35 cellular contexts compared by ENCODE assay signal in the genomic region with DNA sequence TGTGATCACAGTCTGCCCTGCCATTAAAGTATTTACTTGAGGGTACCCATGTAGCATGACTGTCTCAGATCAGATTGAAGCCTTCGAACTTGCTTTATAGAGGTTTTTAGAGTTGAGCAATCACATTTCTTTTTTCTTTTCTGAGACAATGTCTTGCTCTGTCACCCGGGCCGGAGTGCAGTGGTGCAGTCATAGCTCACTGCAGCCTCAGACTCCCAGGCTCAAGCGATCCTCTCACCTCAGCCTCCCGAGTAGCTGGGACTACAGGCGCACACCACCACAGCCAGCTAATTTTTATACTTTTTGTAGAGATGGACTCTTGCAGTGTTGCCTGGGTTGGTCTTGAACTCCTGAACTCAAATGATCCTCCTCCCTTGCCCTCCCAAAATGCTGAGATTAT.
DNase-seq lines count a peak whose midpoint lies in the region; ATAC-seq, FAIRE-seq and TF ChIP-seq lines count a peak whose summit lies in the region.
"Had no signal": no experiment of that assay in that cellular context is flagged by ENCODE, and none has a peak within 500 bp of the region (broad histone marks: within the 10 kb centered on the region; RNA-seq: fewer than 3 reads in every experiment).

No MANE protein-coding gene starts in this region.

- no peak overlapping the region for H3K9ac ChIP-seq in HepG2 (ENCODE audit: insufficient read depth, low read depth, low read length)
- H3K9ac ChIP-seq: BLaER1; BLaER1 treated with 17β-estradiol and CSF1 and Interleukin-3, amounts not matched to agents 10 nM and 100 nM had no signal

- no peaks in the 10 kb centered on the region; a peak in 1 of 5 replicates for H3K36me3 ChIP-seq in HepG2 (replicated peaks in 1 of 2; ENCODE audit: control insufficient read depth in 1 of 2, insufficient read depth in 2 of 2, low read length in 2 of 2)
- no peaks in the 10 kb centered on the region for H3K36me3 ChIP-seq in right lobe of liver
- H3K36me3 ChIP-seq: BE2C, BLaER1 had no signal

- POLR2A ChIA-PET in HepG2 (lab: Yijun Ruan, JAX) = no interaction called here

- TF ChIP-seq POLR2A in HepG2 (IDR thresholded peaks at IDR 0.05; ENCODE audit: insufficient read depth in 1 of 2, low read depth in 2 of 2, low read length in 2 of 2) = no peak
- no peak for TF ChIP-seq POLR2A in right lobe of liver (IDR thresholded peaks at IDR 0.05)

- in situ Hi-C loops in HepG2 (cut with HindIII; ENCODE audit: extremely low pct_ligation_motif_present, low pct_unique_long_range_greater_than_20kb) = no loop called here

- no TSS peak for BruUV-seq in HepG2 (replicated peaks; lab: Mats Ljungman, UMichigan)

- TF ChIP-seq RAD21 in HepG2 (CRISPR knock-in tag; IDR thresholded peaks at IDR 0.05) = no peak

- TF ChIP-seq CTCF in HepG2 (CRISPR knock-in tag; IDR thresholded peaks at IDR 0.05) = no peak
- TF ChIP-seq CTCF in right lobe of liver (IDR thresholded peaks at IDR 0.05) = no peak

- CTCF ChIA-PET in HepG2 (lab: Yijun Ruan, JAX; ENCODE audit: low intra/inter-chr PET ratio, low total read pairs) = no interaction called here

- no peaks in the 10 kb centered on the region for H3K4me1 Mint-ChIP-seq in activated naive CD8-positive, alpha-beta T cell treated with anti-CD3 and anti-CD28 coated beads for 36 hours
- no peaks in the 10 kb centered on the region for H3K4me1 Mint-ChIP-seq in activated naive CD8-positive, alpha-beta T cell treated with anti-CD3 and anti-CD28 coated beads, Interleukin-2, amount 50 U/mL, for 24 hours
- H3K4me1 Mint-ChIP-seq: B cell; CD14-positive monocyte; CD4-positive, CD25-positive, alpha-beta regulatory T cell had no signal

- TF ChIP-seq EP300 in HepG2 (IDR thresholded peaks at IDR 0.05; ENCODE audit: low read depth in 2 of 2, low read length in 2 of 2) (no peak), HepG2 (CRISPR knock-in tag; IDR thresholded peaks at IDR 0.05; ENCODE audit: borderline replicate concordance) (no peak)

- peak overlapping the region; percentile 18 for H3K4me3 Mint-ChIP-seq in activated naive CD8-positive, alpha-beta T cell treated with anti-CD3 and anti-CD28 coated beads for 36 hours
- H3K4me3 Mint-ChIP-seq in activated naive CD8-positive, alpha-beta T cell treated with anti-CD3 and anti-CD28 coated beads, Interleukin-2, amount 50 U/mL, for 24 hours = no peak overlapping the region
- H3K4me3 Mint-ChIP-seq: B cell; CD14-positive monocyte; CD4-positive, alpha-beta memory T cell; CD4-positive, alpha-beta T cell; CD4-positive, CD25-positive, alpha-beta regulatory T cell; CD8-positive, alpha-beta memory T cell; CD8-positive, alpha-beta T cell had no signal

- H3K9me3 Mint-ChIP-seq in activated naive CD8-positive, alpha-beta T cell treated with anti-CD3 and anti-CD28 coated beads for 36 hours = no peaks in the 10 kb centered on the region
- no peaks in the 10 kb centered on the region for H3K9me3 Mint-ChIP-seq in activated naive CD8-positive, alpha-beta T cell treated with anti-CD3 and anti-CD28 coated beads, Interleukin-2, amount 50 U/mL, for 24 hours
- H3K9me3 Mint-ChIP-seq: CD4-positive, alpha-beta T cell; CD8-positive, alpha-beta T cell had no signal

- ATAC-seq in activated naive CD8-positive, alpha-beta T cell treated with anti-CD3 and anti-CD28 coated beads, Interleukin-2, amount 50 U/mL, for 24 hours = no peak
- ATAC-seq in HepG2 (peak; percentile 17; the same call in 1 of the 3 replicates), right lobe of liver (no peak)
- ATAC-seq: A549; CD8-positive, alpha-beta T cell had no signal

- no peaks in the 10 kb centered on the region for H3K9me3 ChIP-seq in HepG2 (ENCODE audit: low read length)
- no peaks in the 10 kb centered on the region for H3K9me3 ChIP-seq in right lobe of liver
- H3K9me3 ChIP-seq: A549, BE2C, Caco-2 had no signal

- no peak overlapping the region for H3K27ac Mint-ChIP-seq in activated naive CD8-positive, alpha-beta T cell treated with anti-CD3 and anti-CD28 coated beads for 36 hours
- H3K27ac Mint-ChIP-seq in activated naive CD8-positive, alpha-beta T cell treated with anti-CD3 and anti-CD28 coated beads, Interleukin-2, amount 50 U/mL, for 24 hours = no peak overlapping the region
- H3K27ac Mint-ChIP-seq: B cell; CD14-positive monocyte; CD4-positive, alpha-beta memory T cell; CD4-positive, alpha-beta T cell; CD4-positive, CD25-positive, alpha-beta regulatory T cell; CD8-positive, alpha-beta memory T cell; CD8-positive, alpha-beta T cell had no signal

- no peak for DNase-seq in activated naive CD8-positive, alpha-beta T cell treated with anti-CD3 and anti-CD28 coated beads for 36 hours
- no peak for DNase-seq in activated naive CD8-positive, alpha-beta T cell treated with anti-CD3 and anti-CD28 coated beads, Interleukin-2, amount 50 U/mL, for 24 hours
- DNase-seq in HepG2 (ENCODE audit: low spot score) (no peak), right lobe of liver (no peak), posterior vena cava (ENCODE audit: low spot score) (peak; percentile 26), SW 1271 (lab: John Stamatoyannopoulos, UW) (no peak)
- DNase-seq: 8988T; ACHN; AML-193; BE2C; C1 segment of cervical spinal cord; Caco-2; Calu3; CD4-positive, alpha-beta memory T cell; CD4-positive, alpha-beta T cell; CD4-positive, CD25-positive, alpha-beta regulatory T cell; CD8-positive, alpha-beta memory T cell; CD8-positive, alpha-beta T cell; COR-L47; DMS 273 treated with DMSO at 0.1 percent for 48 hours; DMS153; DMS53; DMS79; DMS79 treated with DMSO at 0.1 percent for 48 hours; DND-41; EL had no signal

- no peak overlapping the region for H3K4me3 ChIP-seq in HepG2 (replicated peaks in 1 of 3; ENCODE audit: insufficient read depth in 1 of 3, low read depth in 2 of 3, low read length in 3 of 3)
- H3K4me3 ChIP-seq in right lobe of liver = no peak overlapping the region
- H3K4me3 ChIP-seq: A549; BLaER1; BLaER1 treated with 17β-estradiol and CSF1 and Interleukin-3, amounts not matched to agents 10 nM and 100 nM had no signal

- no peak for FAIRE-seq in HepG2 (lab: Jason Lieb, UNC)
- FAIRE-seq: A204.1, A549, D721Med had no signal

- H3K27me3 ChIP-seq in HepG2 (ENCODE audit: control insufficient read depth in 1 of 2, insufficient read depth in 2 of 2, low read length in 2 of 2) (no peaks in the 10 kb centered on the region), right lobe of liver (no peaks in the 10 kb centered on the region)
- H3K27me3 ChIP-seq: BE2C; BLaER1; BLaER1 treated with 17β-estradiol and CSF1 and Interleukin-3, amounts not matched to agents 10 nM and 100 nM had no signal

- peaks cover 25% of the 10 kb centered on the region for H3K4me1 ChIP-seq in HepG2 (ENCODE audit: insufficient read depth, low read length)
- H3K4me1 ChIP-seq in right lobe of liver = no peaks in the 10 kb centered on the region
- H3K4me1 ChIP-seq: Caco-2 had no signal

- no peak overlapping the region for H3K4me2 ChIP-seq in HepG2 (ENCODE audit: low read depth, low read length)
- H3K4me2 ChIP-seq: A549 had no signal

- peaks cover 17% of the 10 kb centered on the region for H3K79me2 ChIP-seq in HepG2 (ENCODE audit: insufficient read depth, low read length)

- no peak overlapping the region for H2AFZ ChIP-seq in HepG2 (ENCODE audit: low read length)

- H4K20me1 ChIP-seq in HepG2 (ENCODE audit: insufficient read depth, low read length) = peaks cover 29% of the 10 kb centered on the region; the same call in 1 of the 2 replicates

- no peak overlapping the region for H3K27ac ChIP-seq in HepG2 (ENCODE audit: extremely low read length, insufficient read depth, low read length)
- no peak overlapping the region for H3K27ac ChIP-seq in right lobe of liver
- H3K27ac ChIP-seq: 22Rv1; A549; BLaER1 treated with 17β-estradiol and CSF1 and Interleukin-3, amounts not matched to agents 10 nM and 100 nM; C4-2B had no signal

- 78% methylated on average over 6 of the region's 6 CpGs for WGBS in HepG2 (ENCODE audit: low lambda C conversion rate)
- 98% methylated on average over 5 of the region's 6 CpGs for WGBS in right lobe of liver (ENCODE audit: insufficient coverage, low coverage, low lambda C conversion rate, missing lambda C conversion rate)

- intact Hi-C loops in HepG2 (cut with micrococcal nuclease; ENCODE audit: unreplicated experiment) (loop anchor here (5.0 kb wide), 1 partner anchor 35 kb away; no protein-coding TSS in a partner anchor), right lobe of liver (cut with DNase I) (no loop called here), posterior vena cava (cut with DNase I) (no loop called here)

- H3K27me3 Mint-ChIP-seq in activated naive CD8-positive, alpha-beta T cell treated with anti-CD3 and anti-CD28 coated beads for 36 hours = peaks cover 14% of the 10 kb centered on the region
- peaks cover 11% of the 10 kb centered on the region for H3K27me3 Mint-ChIP-seq in activated naive CD8-positive, alpha-beta T cell treated with anti-CD3 and anti-CD28 coated beads, Interleukin-2, amount 50 U/mL, for 24 hours

- H3K36me3 Mint-ChIP-seq in activated naive CD8-positive, alpha-beta T cell treated with anti-CD3 and anti-CD28 coated beads for 36 hours = no peaks in the 10 kb centered on the region
- no peaks in the 10 kb centered on the region for H3K36me3 Mint-ChIP-seq in activated naive CD8-positive, alpha-beta T cell treated with anti-CD3 and anti-CD28 coated beads, Interleukin-2, amount 50 U/mL, for 24 hours (ENCODE audit: low read depth)
- H3K36me3 Mint-ChIP-seq: CD14-positive monocyte; CD4-positive, alpha-beta memory T cell; CD4-positive, CD25-positive, alpha-beta regulatory T cell; CD8-positive, alpha-beta memory T cell; CD8-positive, alpha-beta T cell had no signal

TF ChIP-seq in HepG2, 621 proteins besides CTCF, POLR2A, EP300 and RAD21 (continues in another document):
- TF ChIP-seq ZNF570 (CRISPR knock-in tag; IDR thresholded peaks at IDR 0.05; ENCODE audit: borderline replicate concordance) = no peak
- no peak for TF ChIP-seq ZNF205 (CRISPR knock-in tag; IDR thresholded peaks at IDR 0.05)
- no peak for TF ChIP-seq ZNF749 (CRISPR knock-in tag; IDR thresholded peaks at IDR 0.05; ENCODE audit: borderline replicate concordance)
- no peak for TF ChIP-seq SOX6 (IDR thresholded peaks at IDR 0.05)
- TF ChIP-seq SOX6 (CRISPR knock-in tag; IDR thresholded peaks at IDR 0.05) = peak; percentile 19; the same call in 1 of the 2 replicates
- TF ChIP-seq MXD4 (CRISPR knock-in tag; IDR thresholded peaks at IDR 0.05) = no peak
- TF ChIP-seq, protein P1, sequence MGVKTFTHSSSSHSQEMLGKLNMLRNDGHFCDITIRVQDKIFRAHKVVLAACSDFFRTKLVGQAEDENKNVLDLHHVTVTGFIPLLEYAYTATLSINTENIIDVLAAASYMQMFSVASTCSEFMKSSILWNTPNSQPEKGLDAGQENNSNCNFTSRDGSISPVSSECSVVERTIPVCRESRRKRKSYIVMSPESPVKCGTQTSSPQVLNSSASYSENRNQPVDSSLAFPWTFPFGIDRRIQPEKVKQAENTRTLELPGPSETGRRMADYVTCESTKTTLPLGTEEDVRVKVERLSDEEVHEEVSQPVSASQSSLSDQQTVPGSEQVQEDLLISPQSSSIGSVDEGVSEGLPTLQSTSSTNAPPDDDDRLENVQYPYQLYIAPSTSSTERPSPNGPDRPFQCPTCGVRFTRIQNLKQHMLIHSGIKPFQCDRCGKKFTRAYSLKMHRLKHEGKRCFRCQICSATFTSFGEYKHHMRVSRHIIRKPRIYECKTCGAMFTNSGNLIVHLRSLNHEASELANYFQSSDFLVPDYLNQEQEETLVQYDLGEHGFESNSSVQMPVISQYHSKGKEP (CRISPR knock-in tag; IDR thresholded peaks at IDR 0.05) = no peak
